ENCODE assay signal across 1 cellular context in the genomic region with DNA sequence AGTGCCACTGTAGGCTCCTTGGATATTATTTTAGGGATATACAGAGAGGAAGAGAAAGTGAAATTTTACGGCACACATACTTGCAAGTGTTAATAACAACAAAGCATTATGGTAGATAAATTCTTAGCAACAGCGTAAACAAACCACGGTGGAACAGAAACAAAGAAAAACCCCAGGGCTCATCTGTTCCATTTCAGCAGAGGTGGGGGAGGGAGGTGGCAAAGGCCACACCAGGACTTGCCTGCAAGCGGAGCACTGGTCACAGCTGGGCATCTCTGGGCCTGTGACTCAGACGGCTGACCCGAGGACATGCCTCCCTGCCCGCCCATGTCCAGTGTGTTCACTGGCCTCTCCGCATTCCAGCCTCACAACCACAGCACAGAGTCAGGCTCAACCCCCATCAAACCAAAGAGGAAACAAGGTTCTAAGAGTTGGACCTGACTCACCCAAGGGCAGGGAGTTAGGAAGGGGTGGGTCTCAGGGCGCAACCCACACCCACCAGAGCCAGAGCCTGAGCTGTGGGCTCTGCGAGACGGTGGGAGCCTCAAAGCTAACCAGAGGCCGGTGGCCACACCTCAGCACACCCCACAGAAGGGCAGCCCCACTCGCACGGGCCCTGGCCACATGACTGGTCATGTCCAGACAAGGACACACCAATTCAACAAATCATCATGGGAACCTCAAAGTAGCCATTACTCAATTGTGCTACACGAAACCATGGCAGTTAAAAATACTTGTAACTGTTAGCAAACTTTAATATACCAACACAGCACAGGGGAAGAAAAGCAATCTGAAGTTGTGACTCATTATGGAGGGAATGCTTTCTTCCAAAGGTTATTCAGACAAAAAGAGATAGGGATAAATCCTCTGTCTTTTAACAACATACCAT.
TF ChIP-seq lines count a peak whose summit lies in the region.

No MANE protein-coding gene starts in this region.

TF ChIP-seq in liver, 16 proteins besides CTCF, POLR2A, EP300 and RAD21 (continued from another document):
- TF ChIP-seq RXRA (IDR thresholded peaks at IDR 0.05) (peak; percentile 70 to 77), YY1 (IDR thresholded peaks at IDR 0.05) (peak; percentile 44), HNF4A (conservative IDR thresholded peaks at IDR 0.05) (peak; percentile 57 to 61), NR2F2 (IDR thresholded peaks at IDR 0.05) (peak; percentile 77), REST (IDR thresholded peaks at IDR 0.05) (peak; percentile 66), JUND (IDR thresholded peaks at IDR 0.05) (peak; percentile 60 to 88), HNF4G (IDR thresholded peaks at IDR 0.05) (no peak)
TF ChIP-seq in liver: peak in this region for 11.
